Comparison of ENCODE assay signal across 8 cellular contexts in genomic region chr6:39887692-39888450, GRCh38. TPM values are rescaled to one million over a fixed set of nuclear protein-coding genes. Genes with fewer than 3 reads are reported as not detected.
DNase-seq lines count a peak whose midpoint lies in the region; ATAC-seq and TF ChIP-seq lines count a peak whose summit lies in the region.

No MANE protein-coding gene starts in this region.

- no peak for TF ChIP-seq CTCF in AG04450 (IDR thresholded peaks at IDR 0.05; ENCODE audit: low read depth, low read length)
- no peak for TF ChIP-seq CTCF in gastroesophageal sphincter (IDR thresholded peaks at IDR 0.05)

- H3K18ac ChIP-seq in neuronal stem cell (ENCODE audit: low read length) = peak overlapping the region; percentile 79

- no peak overlapping the region for H2BK12ac ChIP-seq in neuronal stem cell (ENCODE audit: low read length)

- no peak overlapping the region for H3K23ac ChIP-seq in neuronal stem cell (ENCODE audit: low read depth, low read length, poor library complexity)

- no peak overlapping the region for H4K91ac ChIP-seq in neuronal stem cell (ENCODE audit: low read depth, low read length, poor library complexity)

- DNase-seq in AG04450 (ENCODE audit: low read depth, low spot score) (peak; percentile 88), neuronal stem cell (ENCODE audit: low spot score) (no peak), NCI-H446 treated with DMSO at 0.1 percent for 48 hours (lab: John Stamatoyannopoulos, UW) (no peak)

- peaks cover 0 to 93% (median 16%) of the 10 kb centered on the region in 3 donors for H3K4me1 ChIP-seq in gastroesophageal sphincter
- H3K4me1 ChIP-seq in neuronal stem cell (ENCODE audit: control insufficient read depth in 2 of 2, insufficient read depth in 1 of 2, low read depth in 1 of 2, low read length in 2 of 2) = peaks cover 0 to 6% of the 10 kb centered on the region in 2 donors

- no peak for TF ChIP-seq POLR2A in gastroesophageal sphincter (IDR thresholded peaks at IDR 0.05)

- H2AFZ ChIP-seq in neuronal stem cell (ENCODE audit: low read length) = no peak overlapping the region

- H2BK5ac ChIP-seq in neuronal stem cell (ENCODE audit: low read length) = no peak overlapping the region

- H3K14ac ChIP-seq in neuronal stem cell (ENCODE audit: low read length) = no peak overlapping the region

- H3K79me1 ChIP-seq in neuronal stem cell (ENCODE audit: low read depth, low read length) = no peaks in the 10 kb centered on the region

- H3K27me3 ChIP-seq in AG04450 (ENCODE audit: control insufficient read depth, insufficient read depth, low read length) (no peaks in the 10 kb centered on the region), gastroesophageal sphincter (no peaks in the 10 kb centered on the region), neuronal stem cell (ENCODE audit: control insufficient read depth in 3 of 3, insufficient read depth in 3 of 3, low read depth in 1 of 3, low read length in 3 of 3) (peaks cover 0 to 5% (median 0%) of the 10 kb centered on the region in 3 experiments)

- WGBS in gastroesophageal sphincter (ENCODE audit: low coverage in 1 of 2), 2 donors = 60% methylated on average over 1 to 6 of the region's 14 CpGs
- WGBS in neuronal stem cell (ENCODE audit: extremely low coverage in 2 of 2, insufficient read length in 2 of 2, insufficient replicate concordance in 1 of 2), 2 donors = no CpG with 5 or more reads among the region's 14 CpGs

- H3K4me3 ChIP-seq in AG04450 (ENCODE audit: low read depth, low read length) (no peak overlapping the region), gastroesophageal sphincter (no peak overlapping the region), neuronal stem cell (ENCODE audit: low read length in 2 of 2) (no peak overlapping the region)

- TF ChIP-seq EP300 in gastroesophageal sphincter (IDR thresholded peaks at IDR 0.05) = no peak

- H3K36me3 ChIP-seq in gastroesophageal sphincter = peaks cover 0 to 68% of the 10 kb centered on the region in 2 donors
- H3K36me3 ChIP-seq in neuronal stem cell (replicated peaks in 1 of 2; ENCODE audit: control insufficient read depth in 2 of 2, insufficient read depth in 2 of 2, low read length in 2 of 2) = no peaks in the 10 kb centered on the region

- no peak overlapping the region for H3K4me2 ChIP-seq in neuronal stem cell (ENCODE audit: insufficient read depth, low read length, poor library complexity, severe bottlenecking)

- H3K9ac ChIP-seq in neuronal stem cell (ENCODE audit: low read depth, low read length, poor library complexity) = no peak overlapping the region

- H3K27ac ChIP-seq in AG04450 (ENCODE audit: low read depth, low read length) (peak overlapping the region; percentile 96), gastroesophageal sphincter (peak overlapping the region; percentile 27 to 88 (median 84)), neuronal stem cell (replicated peaks; ENCODE audit: low read length) (peak overlapping the region; percentile 55)

- CTCF ChIA-PET in AG04450 (lab: Charles Lee) = interaction anchor here (10.9 kb wide), 1 partner anchor 23 kb away, joined by 180 read pairs; no protein-coding TSS in a partner anchor

- no peaks in the 10 kb centered on the region; the same call in 1 of the 2 replicates for H3K9me3 ChIP-seq in AG04450 (ENCODE audit: control insufficient read depth, insufficient read depth, low read length)
- H3K9me3 ChIP-seq in gastroesophageal sphincter = no peaks in the 10 kb centered on the region
- no peaks in the 10 kb centered on the region for H3K9me3 ChIP-seq in neuronal stem cell (replicated peaks in 1 of 2; ENCODE audit: control insufficient read depth in 2 of 2, insufficient read depth in 1 of 2, low read depth in 1 of 2, low read length in 2 of 2)

- POLR2A ChIA-PET in AG04450 (lab: Yijun Ruan, JAX) = interaction anchor here (0.6 to 1.0 kb wide), 2 partner anchors 46 to 271 kb away, joined by 3 read pairs; partner anchors contain the start of gene MOCS1

- no peak overlapping the region for H4K8ac ChIP-seq in neuronal stem cell (ENCODE audit: low read depth, low read length)

- ATAC-seq in SK-N-SH treated with all-trans-retinoic acid at 6 μM for 48 hours = peak; percentile 77
- peak; percentile 91 for ATAC-seq in gastroesophageal sphincter
- ATAC-seq in GM21390 (IDR thresholded peaks at IDR 0.05; ENCODE audit: unreplicated experiment) = no peak
- ATAC-seq in HG03432 (IDR thresholded peaks at IDR 0.05; ENCODE audit: unreplicated experiment) = no peak
- ATAC-seq in GM21447 (IDR thresholded peaks at IDR 0.05; ENCODE audit: unreplicated experiment) = no peak

- H2BK120ac ChIP-seq in neuronal stem cell (ENCODE audit: low read depth, low read length) = no peak overlapping the region

- no peak overlapping the region for H2AK5ac ChIP-seq in neuronal stem cell (ENCODE audit: low read depth, low read length)

- H2BK15ac ChIP-seq in neuronal stem cell (ENCODE audit: low read length) = no peak overlapping the region

- H3K4ac ChIP-seq in neuronal stem cell (ENCODE audit: low read length) = no peak overlapping the region

TF ChIP-seq in SK-N-SH treated with all-trans-retinoic acid at 6 μM for 48 hours, 23 proteins besides CTCF, POLR2A, EP300 and RAD21:
- TF ChIP-seq ISL1 (CRISPR knock-in tag; IDR thresholded peaks at IDR 0.05) (0 out of 2 replicates have a peak, but pooled peaks have one; percentile 23), RARB (CRISPR knock-in tag; IDR thresholded peaks at IDR 0.05) (no peak)

RNA-seq across cellular contexts. Expression of gene MOCS1, which starts 46.4 kb away (rescaled TPM):
- polyA plus RNA-seq in AG04450 (2011; rRNA removed) = 6.1 and 7.6 TPM in 2 replicates
- polyA minus RNA-seq in AG04450 (2011; rRNA and poly(A)+ RNA removed) = 14.5 and 16.3 TPM in 2 replicates
- total RNA-seq in gastroesophageal sphincter = 10 to 100 TPM; 24.0 to 33.0 (median 29.3) TPM
- 9.8 TPM for polyA plus RNA-seq in neuronal stem cell (2013, experiment 1 of 2)
- polyA plus RNA-seq in neuronal stem cell (2013, experiment 2 of 2) = 10.0 TPM

Comparison
In these comparisons a context has a peak if more than half of its experiments do, and no peak if none do; other contexts are left out.
1. ATAC-seq: peak in SK-N-SH treated with all-trans-retinoic acid at 6 μM for 48 hours (single experiment) and gastroesophageal sphincter (single experiment); none in GM21390 (single experiment), HG03432 (single experiment) and GM21447 (single experiment).
2. Peak in every context shown above with its lines, with median percentiles within 50 percentile points of each other: H3K27ac ChIP-seq.